8 cellular contexts compared by ENCODE assay signal in genomic region chr4:139300431-139301142, GRCh38. TPM values are rescaled to one million over a fixed set of nuclear protein-coding genes. Genes with fewer than 3 reads are reported as not detected.
DNase-seq lines count a peak whose midpoint lies in the region; ATAC-seq and TF ChIP-seq lines count a peak whose summit lies in the region.

No MANE protein-coding gene starts in this region.

- 1 to 4% methylated on average over 10 to 15 of the region's 18 CpGs for WGBS in mesodermal cell (ENCODE audit: insufficient coverage in 2 of 2), 2 experiments
- 7% methylated on average over 18 of the region's 18 CpGs for WGBS in urinary bladder

- H3K4me3 ChIP-seq in AG04450 (ENCODE audit: low read depth, low read length) (peak overlapping the region; percentile 93), Peyer's patch (peak overlapping the region; percentile 82 to 99 (median 92)), mesodermal cell (ENCODE audit: extremely low read depth, insufficient read depth, low read length, poor library complexity, severe bottlenecking) (peak overlapping the region; percentile 95), urinary bladder (ENCODE audit: low read depth, low read length) (peak overlapping the region; percentile 85)

- H3K36me3 ChIP-seq in Peyer's patch, result peaks cover 0 to 2% (median 0%) of the 10 kb centered on the region in 3 donors
- H3K36me3 ChIP-seq in mesodermal cell (ENCODE audit: control insufficient read depth, insufficient read depth, low read length), result peaks cover 17% of the 10 kb centered on the region
- H3K36me3 ChIP-seq in urinary bladder (ENCODE audit: insufficient read depth), result no peaks in the 10 kb centered on the region

- CTCF ChIA-PET in AG04450 (lab: Charles Lee), result interaction anchor here (0.9 to 1.7 kb wide), 5 partner anchors 9 to 270 kb away, joined by 3 to 8 read pairs (median 4); no protein-coding TSS in a partner anchor

- peak; percentile 19 for ATAC-seq in GM18511 (IDR thresholded peaks at IDR 0.05; ENCODE audit: unreplicated experiment)
- peak; percentile 1 for ATAC-seq in HG03060 (IDR thresholded peaks at IDR 0.05; ENCODE audit: low read depth, unreplicated experiment)

- no peaks in the 10 kb centered on the region for H3K27me3 ChIP-seq in AG04450 (ENCODE audit: control insufficient read depth, insufficient read depth, low read length)
- H3K27me3 ChIP-seq in Peyer's patch, result no peaks in the 10 kb centered on the region

- H3K27ac ChIP-seq in AG04450 (ENCODE audit: low read depth, low read length), result peak overlapping the region; percentile 85
- peak overlapping the region; percentile 90 to 96 (median 93) for H3K27ac ChIP-seq in Peyer's patch
- H3K27ac ChIP-seq in mesodermal cell (ENCODE audit: low read depth, low read length, severe bottlenecking), result peak overlapping the region; percentile 93
- peak overlapping the region; percentile 46 for H3K27ac ChIP-seq in urinary bladder (ENCODE audit: low read depth)

- TF ChIP-seq CTCF in AG04450 (IDR thresholded peaks at IDR 0.05; ENCODE audit: low read depth, low read length), result no peak
- peak in 1 of 6 experiments; percentile 7 for TF ChIP-seq CTCF in Peyer's patch (IDR thresholded peaks at IDR 0.05)

- DNase-seq in AG04450 (ENCODE audit: low read depth, low spot score), result no peak
- DNase-seq in Peyer's patch, result peak in 1 of 3 donors; percentile 67
- peak; percentile 13 for DNase-seq in effector CD4-positive, alpha-beta T cell
- DNase-seq in superior temporal gyrus (ENCODE audit: extremely low spot score), result no peak

- TF ChIP-seq POLR2A in Peyer's patch (IDR thresholded peaks at IDR 0.05), result no peak

- H3K9me3 ChIP-seq in AG04450 (ENCODE audit: control insufficient read depth, insufficient read depth, low read length), result peaks cover 9% of the 10 kb centered on the region
- H3K9me3 ChIP-seq in Peyer's patch, result no peaks in the 10 kb centered on the region
- H3K9me3 ChIP-seq in mesodermal cell (ENCODE audit: control insufficient read depth, low read length), result peaks cover 5% of the 10 kb centered on the region

- H3K4me1 ChIP-seq in Peyer's patch (peaks cover 0 to 16% (median 0%) of the 10 kb centered on the region in 4 donors), mesodermal cell (ENCODE audit: control insufficient read depth, insufficient read depth, low read length, poor library complexity, severe bottlenecking) (peaks cover 11% of the 10 kb centered on the region), urinary bladder (ENCODE audit: insufficient read depth) (no peaks in the 10 kb centered on the region)

- POLR2A ChIA-PET in AG04450 (lab: Yijun Ruan, JAX), result interaction anchor here (0.6 to 1.6 kb wide), 11 partner anchors 19 to 286 kb away, joined by 3 to 7 read pairs (median 5); partner anchors contain the start of genes MGARP, NOCT and RAB33B

RNA-seq across cellular contexts. Expression of gene NAA15, which starts 0.7 kb away (rescaled TPM):
- polyA plus RNA-seq in AG04450 (2011; rRNA removed) (20.5 and 30.2 TPM in 2 replicates), urinary bladder (12.0 TPM)
- 13.7 and 36.7 TPM in 2 replicates for polyA minus RNA-seq in AG04450 (2011; rRNA and poly(A)+ RNA removed)
- total RNA-seq in Peyer's patch (10 to 100 TPM; 16.6 to 77.6 (median 23.5) TPM), urinary bladder (54.0 TPM)
- polyA plus RNA-seq in mesodermal cell (2013, experiment 1 of 2), result 33.4 TPM
- 36.7 TPM for polyA plus RNA-seq in mesodermal cell (2013, experiment 2 of 2)

RNA-seq across cellular contexts. Expression of gene NDUFC1, which starts 1.7 kb away (rescaled TPM):
- polyA plus RNA-seq in AG04450 (2011; rRNA removed), result 46.7 and 52.9 TPM in 2 replicates
- polyA minus RNA-seq in AG04450 (2011; rRNA and poly(A)+ RNA removed), result 10.5 and 12.5 TPM in 2 replicates
- 10 to 100 TPM; 20.6 to 75.8 (median 53.9) TPM for total RNA-seq in Peyer's patch
- 66.6 TPM for polyA plus RNA-seq in mesodermal cell (2013, experiment 1 of 2)
- polyA plus RNA-seq in mesodermal cell (2013, experiment 2 of 2), result 67.8 TPM
- total RNA-seq in urinary bladder, result 43.6 TPM
- 74.7 TPM for polyA plus RNA-seq in urinary bladder

RNA-seq across cellular contexts. Expression of gene MGARP, which starts 20.6 kb away (rescaled TPM):
- polyA plus RNA-seq in AG04450 (2011; rRNA removed), result 42.6 and 57.7 TPM in 2 replicates
- polyA minus RNA-seq in AG04450 (2011; rRNA and poly(A)+ RNA removed), result 14.7 and 14.9 TPM in 2 replicates
- total RNA-seq in Peyer's patch, result not detected
- polyA plus RNA-seq in mesodermal cell (2013, experiment 1 of 2), result 1.8 TPM
- 2.2 TPM for polyA plus RNA-seq in mesodermal cell (2013, experiment 2 of 2)
- 1.1 TPM for total RNA-seq in urinary bladder
- 1.5 TPM for polyA plus RNA-seq in urinary bladder
